ENCODE assay signal across 2 cellular contexts in the genomic region with DNA sequence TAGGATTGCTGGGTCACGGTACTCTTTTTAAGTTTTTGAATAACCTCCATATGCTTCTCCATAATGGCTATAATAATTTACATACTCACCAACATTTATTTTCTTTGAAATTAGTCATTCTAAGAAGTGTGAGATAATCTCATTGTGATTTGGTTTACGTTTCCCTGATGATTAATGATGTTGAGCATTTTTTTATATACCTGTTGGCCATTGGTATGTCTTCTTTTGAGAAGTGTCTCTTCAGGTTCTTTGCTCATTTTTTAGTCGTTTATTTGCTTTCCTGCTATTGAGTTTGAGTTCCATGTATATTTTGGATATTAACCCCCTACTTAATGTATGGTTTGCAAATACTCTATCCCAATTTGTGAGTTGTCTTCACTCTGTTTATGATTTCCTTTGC.
TF ChIP-seq lines count a peak whose summit lies in the region.

No MANE protein-coding gene starts in this region.

TF ChIP-seq in HepG2, 621 proteins besides CTCF, POLR2A, EP300 and RAD21:
- no peak for TF ChIP-seq ZNF180 (CRISPR knock-in tag; IDR thresholded peaks at IDR 0.05; ENCODE audit: borderline replicate concordance, low read depth)

TF ChIP-seq in K562, 482 proteins besides CTCF, POLR2A, EP300 and RAD21:
- 0 out of 2 replicates have a peak, but pooled peaks have one; percentile 2 for TF ChIP-seq RBFOX2 (IDR thresholded peaks at IDR 0.05; ENCODE audit: low read depth, low read length)
- peak; percentile 7 for TF ChIP-seq MEIS2 (IDR thresholded peaks at IDR 0.05; ENCODE audit: partially characterized antibody)
- TF ChIP-seq, protein P1, sequence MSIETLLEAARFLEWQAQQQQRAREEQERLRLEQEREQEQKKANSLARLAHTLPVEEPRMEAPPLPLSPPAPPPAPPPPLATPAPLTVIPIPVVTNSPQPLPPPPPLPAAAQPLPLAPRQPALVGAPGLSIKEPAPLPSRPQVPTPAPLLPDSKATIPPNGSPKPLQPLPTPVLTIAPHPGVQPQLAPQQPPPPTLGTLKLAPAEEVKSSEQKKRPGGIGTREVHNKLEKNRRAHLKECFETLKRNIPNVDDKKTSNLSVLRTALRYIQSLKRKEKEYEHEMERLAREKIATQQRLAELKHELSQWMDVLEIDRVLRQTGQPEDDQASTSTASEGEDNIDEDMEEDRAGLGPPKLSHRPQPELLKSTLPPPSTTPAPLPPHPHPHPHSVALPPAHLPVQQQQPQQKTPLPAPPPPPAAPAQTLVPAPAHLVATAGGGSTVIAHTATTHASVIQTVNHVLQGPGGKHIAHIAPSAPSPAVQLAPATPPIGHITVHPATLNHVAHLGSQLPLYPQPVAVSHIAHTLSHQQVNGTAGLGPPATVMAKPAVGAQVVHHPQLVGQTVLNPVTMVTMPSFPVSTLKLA (conservative IDR thresholded peaks at IDR 0.05), result no peak
